1 cellular context compared by ENCODE assay signal in genomic region chr20:38999965-39000910, GRCh38.
TF ChIP-seq lines count a peak whose summit lies in the region.

No MANE protein-coding gene starts in this region.

TF ChIP-seq in HepG2, 621 proteins besides CTCF, POLR2A, EP300 and RAD21 (continued from another document and continues in another):
- no peak for TF ChIP-seq SAFB2 (CRISPR knock-in tag; IDR thresholded peaks at IDR 0.05; ENCODE audit: borderline replicate concordance, low read depth)
- TF ChIP-seq MTF2 (CRISPR knock-in tag; IDR thresholded peaks at IDR 0.05; ENCODE audit: borderline replicate concordance), result no peak
- TF ChIP-seq ATF4 (CRISPR knock-in tag; IDR thresholded peaks at IDR 0.05), result peak in 1 of 2 experiments; percentile 65; a peak in 2 of 4 replicates
- TF ChIP-seq ARID5B (CRISPR knock-in tag; IDR thresholded peaks at IDR 0.05), result peak; percentile 90
- TF ChIP-seq SP5 (CRISPR knock-in tag; IDR thresholded peaks at IDR 0.05; ENCODE audit: borderline replicate concordance, low read depth), result 0 out of 2 replicates have a peak, but pooled peaks have one; percentile 23
- no peak for TF ChIP-seq ZBTB37 (CRISPR knock-in tag; IDR thresholded peaks at IDR 0.05)
- no peak for TF ChIP-seq ZNF496 (CRISPR knock-in tag; IDR thresholded peaks at IDR 0.05; ENCODE audit: insufficient replicate concordance)
- no peak for TF ChIP-seq ZMYM3 (CRISPR knock-in tag; IDR thresholded peaks at IDR 0.05)
- TF ChIP-seq ZNF414 (CRISPR knock-in tag; IDR thresholded peaks at IDR 0.05), result 0 out of 2 replicates have a peak, but pooled peaks have one; percentile 21
- no peak for TF ChIP-seq SMAD3 (CRISPR knock-in tag; IDR thresholded peaks at IDR 0.05)
- peak; percentile 36; the same call in 1 of the 2 replicates for TF ChIP-seq NKX3-1 (CRISPR knock-in tag; IDR thresholded peaks at IDR 0.05)
- TF ChIP-seq GTF3A (CRISPR knock-in tag; conservative IDR thresholded peaks at IDR 0.05), result no peak
- TF ChIP-seq KAT8 (CRISPR knock-in tag; IDR thresholded peaks at IDR 0.05), result no peak
- peak; percentile 56; the same call in 1 of the 2 replicates for TF ChIP-seq ZNF878 (CRISPR knock-in tag; IDR thresholded peaks at IDR 0.05)
- no peak for TF ChIP-seq ETS1 (CRISPR knock-in tag; IDR thresholded peaks at IDR 0.05)
- no peak for TF ChIP-seq TRIM22 (IDR thresholded peaks at IDR 0.05)
- TF ChIP-seq ZNF703 (CRISPR knock-in tag; IDR thresholded peaks at IDR 0.05; ENCODE audit: borderline replicate concordance), result no peak
- peak; percentile 36; the same call in 1 of the 2 replicates for TF ChIP-seq ZNF503 (CRISPR knock-in tag; IDR thresholded peaks at IDR 0.05)
- TF ChIP-seq SRY (CRISPR knock-in tag; IDR thresholded peaks at IDR 0.05), result no peak
- TF ChIP-seq ZNF484 (CRISPR knock-in tag; IDR thresholded peaks at IDR 0.05; ENCODE audit: borderline replicate concordance, low read depth), result no peak
- TF ChIP-seq SIN3B (IDR thresholded peaks at IDR 0.05; ENCODE audit: low read length), result no peak
- TF ChIP-seq KLF11 (CRISPR knock-in tag; IDR thresholded peaks at IDR 0.05), result no peak
- TF ChIP-seq ZNF781 (CRISPR knock-in tag; IDR thresholded peaks at IDR 0.05; ENCODE audit: borderline replicate concordance, not compliant biosample characterization), result no peak
- no peak for TF ChIP-seq BCLAF1 (IDR thresholded peaks at IDR 0.05)
- no peak for TF ChIP-seq ELF4 (CRISPR knock-in tag; IDR thresholded peaks at IDR 0.05; ENCODE audit: borderline replicate concordance)
- TF ChIP-seq HNF4A (CRISPR knock-in tag; IDR thresholded peaks at IDR 0.05), result no peak
- peak; percentile 14 for TF ChIP-seq TBL1XR1 (IDR thresholded peaks at IDR 0.05; ENCODE audit: borderline replicate concordance, low read length, partially characterized antibody)
- TF ChIP-seq ZNF205 (CRISPR knock-in tag; IDR thresholded peaks at IDR 0.05), result peak; percentile 25; the same call in 1 of the 2 replicates
- no peak for TF ChIP-seq ZNF280D (CRISPR knock-in tag; IDR thresholded peaks at IDR 0.05)
- peak; percentile 29; the same call in 1 of the 2 replicates for TF ChIP-seq ZBTB20 (CRISPR knock-in tag; IDR thresholded peaks at IDR 0.05; ENCODE audit: borderline replicate concordance, low read depth)
- TF ChIP-seq ZFP36L1 (CRISPR knock-in tag; IDR thresholded peaks at IDR 0.05), result peak; percentile 37; the same call in 1 of the 2 replicates
- no peak for TF ChIP-seq ZNF451 (CRISPR knock-in tag; IDR thresholded peaks at IDR 0.05)
- TF ChIP-seq GZF1 (CRISPR knock-in tag; IDR thresholded peaks at IDR 0.05), result no peak
- no peak for TF ChIP-seq ZNF207 (IDR thresholded peaks at IDR 0.05; ENCODE audit: borderline replicate concordance)
- no peak for TF ChIP-seq TERF1 (CRISPR knock-in tag; IDR thresholded peaks at IDR 0.05)
- no peak for TF ChIP-seq ATF2 (CRISPR knock-in tag; IDR thresholded peaks at IDR 0.05)
- no peak for TF ChIP-seq PAX8 (CRISPR knock-in tag; IDR thresholded peaks at IDR 0.05; ENCODE audit: borderline replicate concordance)
- TF ChIP-seq PHF5A (CRISPR knock-in tag; IDR thresholded peaks at IDR 0.05; ENCODE audit: low read depth, unreplicated experiment), result no peak
- no peak for TF ChIP-seq REL (CRISPR knock-in tag; conservative IDR thresholded peaks at IDR 0.05)
- TF ChIP-seq ASH2L (IDR thresholded peaks at IDR 0.05; ENCODE audit: insufficient read length, low read depth, low read length), result peak; percentile 69
- TF ChIP-seq RBAK (CRISPR knock-in tag; IDR thresholded peaks at IDR 0.05), result no peak
